In genomic region chr9:100145167-100145934, GRCh38 we compare ENCODE assay signal across 8 cellular contexts. TPM values are rescaled to one million over a fixed set of nuclear protein-coding genes. Genes with fewer than 3 reads are reported as not detected.
A peak's percentile ranks its signal among the peaks of the same experiment; 100 is the strongest.
DNase-seq lines count a peak whose midpoint lies in the region; ATAC-seq, FAIRE-seq and TF ChIP-seq lines count a peak whose summit lies in the region.
"Not testable (repeated sequence)": the region's sequence is repeated elsewhere in the genome, so short reads cannot be mapped to it uniquely, and the experiment has no call there.

No MANE protein-coding gene starts in this region.

- not testable (repeated sequence) for H3K36me3 ChIP-seq in Caco-2 (ENCODE audit: control insufficient read depth, insufficient read depth, low read length); K562 (ENCODE audit: control insufficient read depth, insufficient read depth, low read length); mesendoderm (ENCODE audit: control insufficient read depth, insufficient read depth, low read length)
- H3K36me3 ChIP-seq in HUES64 (ENCODE audit: insufficient read depth, low read length) (peaks cover 31% of the 10 kb centered on the region), iPS-15b (ENCODE audit: control insufficient read depth, insufficient read depth, low read length) (peaks cover 10% of the 10 kb centered on the region)

- intact Hi-C loops in Caco-2 (cut with micrococcal nuclease; ENCODE audit: unreplicated experiment), result not testable (repeated sequence)
- intact Hi-C loops in K562 (cut with micrococcal nuclease), result loop anchor here (10.0 kb wide), 1 partner anchor 321 kb away; the partner anchor contains the start of gene NR4A3

- not testable (repeated sequence) for H3K27me3 ChIP-seq in Caco-2 (replicated peaks; ENCODE audit: control insufficient read depth, insufficient read depth, low read length); H9 (ENCODE audit: insufficient read depth, low read length); HUES64 (ENCODE audit: insufficient read depth, low read length); K562 (ENCODE audit: control insufficient read depth in 2 of 2, insufficient read depth in 2 of 2, low read length in 2 of 2); iPS-15b (ENCODE audit: control insufficient read depth, insufficient read depth, low read length); mesendoderm (ENCODE audit: insufficient read depth, low read length, poor library complexity)

- H3K79me2 ChIP-seq in H9 (ENCODE audit: insufficient read depth, low read length) (peaks cover 15% of the 10 kb centered on the region; the same call in 1 of the 2 replicates), mesendoderm (ENCODE audit: control insufficient read depth, insufficient read depth, low read length) (peaks cover 14% of the 10 kb centered on the region)
- not testable (repeated sequence) for H3K79me2 ChIP-seq in K562 (ENCODE audit: control insufficient read depth, insufficient read depth, low read length)

- H3K4me3 Mint-ChIP-seq in Caco-2 (ENCODE audit: unreplicated experiment); H9; stimulated activated naive B cell treated with anti-CD40 and anti-IgM and Interleukin-4, amounts not matched to agents 10 μg/mL and 1 μg/mL and 100 μg/mL, for 72 hours: not testable (repeated sequence)

- not testable (repeated sequence) for H3K14ac ChIP-seq in H9 (ENCODE audit: insufficient read depth, low read length)

- H3K4me3 ChIP-seq in Caco-2 (ENCODE audit: low read depth, low read length); K562: not testable (repeated sequence)
- H3K4me3 ChIP-seq in HUES64 (ENCODE audit: low read length), result peak overlapping the region; percentile 73
- peak overlapping the region; percentile 64 for H3K4me3 ChIP-seq in iPS-15b (ENCODE audit: low read depth, low read length)
- H3K4me3 ChIP-seq in mesendoderm (ENCODE audit: low read length), result peak overlapping the region; percentile 17

- H2AK5ac ChIP-seq in H9 (ENCODE audit: insufficient read length, low read length); mesendoderm (ENCODE audit: low read length): not testable (repeated sequence)

- H4K91ac ChIP-seq in H9 (ENCODE audit: insufficient read length, low read depth, low read length), result not testable (repeated sequence)

- H2BK12ac ChIP-seq in H9 (ENCODE audit: insufficient read length, low read depth, low read length), result not testable (repeated sequence)

- not testable (repeated sequence) for H3K36me3 Mint-ChIP-seq in Caco-2 (ENCODE audit: insufficient read depth, unreplicated experiment); H9 (ENCODE audit: insufficient read depth in 1 of 3, low read depth in 3 of 3)
- peaks cover 8 to 18% of the 10 kb centered on the region in 2 donors for H3K36me3 Mint-ChIP-seq in stimulated activated naive B cell treated with anti-CD40 and anti-IgM and Interleukin-4, amounts not matched to agents 10 μg/mL and 1 μg/mL and 100 μg/mL, for 72 hours

- H2AFZ ChIP-seq in H9 (ENCODE audit: low read length); K562 (ENCODE audit: low read depth, low read length): not testable (repeated sequence)

- H3K4me2 ChIP-seq in H9 (ENCODE audit: insufficient read depth, insufficient read length, low read length) (peak overlapping the region; percentile 88), K562 (ENCODE audit: insufficient read depth, low read length) (peak overlapping the region; percentile 25)
- not testable (repeated sequence) for H3K4me2 ChIP-seq in mesendoderm (ENCODE audit: low read length)

- H3K27ac ChIP-seq in H9 (ENCODE audit: insufficient read length, low read depth, low read length) (peak overlapping the region; percentile 52), HUES64 (ENCODE audit: low read depth, low read length) (peak overlapping the region; percentile 32; the same call in 1 of the 2 replicates), mesendoderm (ENCODE audit: low read depth, low read length) (peak overlapping the region; percentile 60)
- H3K27ac ChIP-seq in K562 (ENCODE audit: extremely low read depth, low read depth, low read length), result not testable (repeated sequence)

- not testable (repeated sequence) for TF ChIP-seq RAD21 in K562 (CRISPR knock-in tag; conservative IDR thresholded peaks at IDR 0.05 in 1 of 2, IDR thresholded peaks at IDR 0.05 in 1 of 2)

- not testable (repeated sequence) for H2BK20ac ChIP-seq in H9 (ENCODE audit: low read depth, low read length, poor library complexity, severe bottlenecking)

- not testable (repeated sequence) for H3K4me1 ChIP-seq in Caco-2; H9 (ENCODE audit: insufficient read depth, low read length); mesendoderm (ENCODE audit: control insufficient read depth, low read depth, low read length)
- H3K4me1 ChIP-seq in HUES64 (ENCODE audit: insufficient read depth, low read length), result peaks cover 41% of the 10 kb centered on the region
- H3K4me1 ChIP-seq in K562 (replicated peaks in 1 of 2; ENCODE audit: control insufficient read depth in 2 of 2, insufficient read depth in 2 of 2, low read length in 2 of 2), result peaks cover 0 to 11% of the 10 kb centered on the region in 2 experiments; a peak in 3 of 5 replicates
- peaks cover 15% of the 10 kb centered on the region for H3K4me1 ChIP-seq in iPS-15b (ENCODE audit: control insufficient read depth, insufficient read depth, low read length)

- in situ Hi-C loops in K562 (cut with MboI), result loop anchor here (10.0 kb wide), 1 partner anchor 179 kb away; no protein-coding TSS in a partner anchor

- H4K5ac ChIP-seq in H9 (ENCODE audit: insufficient read length, low read depth, low read length); mesendoderm (ENCODE audit: low read length): not testable (repeated sequence)

- not testable (repeated sequence) for H3K79me1 ChIP-seq in H9 (ENCODE audit: insufficient read depth, low read depth, low read length, poor library complexity, severe bottlenecking); mesendoderm (ENCODE audit: low read length)

- not testable (repeated sequence) for H3K23me2 ChIP-seq in H9 (ENCODE audit: insufficient read length, low read depth, low read length, poor library complexity, severe bottlenecking)

- peak overlapping the region; percentile 6 for H3K27ac Mint-ChIP-seq in Caco-2 (ENCODE audit: unreplicated experiment)
- peak overlapping the region; percentile 95 to 98 (median 96) for H3K27ac Mint-ChIP-seq in H9
- H3K27ac Mint-ChIP-seq in stimulated activated naive B cell treated with anti-CD40 and anti-IgM and Interleukin-4, amounts not matched to agents 10 μg/mL and 1 μg/mL and 100 μg/mL, for 72 hours, result peak overlapping the region; percentile 1

- not testable (repeated sequence) for DNase-seq in Caco-2; H9; mesendoderm; stimulated activated naive B cell treated with anti-CD40 and anti-IgM and Interleukin-4, amounts not matched to agents 10 μg/mL and 1 μg/mL and 100 μg/mL, for 72 hours
- DNase-seq in K562 (ENCODE audit: extremely low read depth in 1 of 4, low spot score in 3 of 4) (peak in 1 of 4 experiments; percentile 48), erythroblast (lab: John Stamatoyannopoulos, UW) (peak; percentile 49 to 79)

- H3K9ac ChIP-seq in H9 (ENCODE audit: extremely low read depth, insufficient read length, low read length) (peak overlapping the region; percentile 60), HUES64 (ENCODE audit: low read depth, low read length) (peak overlapping the region; percentile 78), iPS-15b (ENCODE audit: low read depth, low read length) (peak overlapping the region; percentile 87), mesendoderm (ENCODE audit: low read length) (peak overlapping the region; percentile 71)
- H3K9ac ChIP-seq in K562 (ENCODE audit: insufficient read depth in 1 of 2, low read depth in 2 of 2, low read length in 2 of 2), result not testable (repeated sequence)

- not testable (repeated sequence) for H3K18ac ChIP-seq in H9 (ENCODE audit: insufficient read length, low read depth, low read length)
- H3K18ac ChIP-seq in mesendoderm (ENCODE audit: low read length), result peak overlapping the region; percentile 88

- not testable (repeated sequence) for H3K4me1 Mint-ChIP-seq in Caco-2 (ENCODE audit: low read depth, unreplicated experiment); stimulated activated naive B cell treated with anti-CD40 and anti-IgM and Interleukin-4, amounts not matched to agents 10 μg/mL and 1 μg/mL and 100 μg/mL, for 72 hours
- peaks cover 16 to 25% of the 10 kb centered on the region in 2 experiments for H3K4me1 Mint-ChIP-seq in H9

- H3K4ac ChIP-seq in H9 (ENCODE audit: low read depth, low read length), result not testable (repeated sequence)
- peak overlapping the region; percentile 62 for H3K4ac ChIP-seq in mesendoderm (ENCODE audit: low read depth, low read length)

- H3K9me3 Mint-ChIP-seq in Caco-2 (ENCODE audit: unreplicated experiment); H9; stimulated activated naive B cell treated with anti-CD40 and anti-IgM and Interleukin-4, amounts not matched to agents 10 μg/mL and 1 μg/mL and 100 μg/mL, for 72 hours: not testable (repeated sequence)

- not testable (repeated sequence) for ATAC-seq in K562; stimulated activated naive B cell treated with anti-CD40 and anti-IgM and Interleukin-4, amounts not matched to agents 10 μg/mL and 1 μg/mL and 100 μg/mL, for 72 hours (replicated peaks)

- WGBS in H9 (ENCODE audit: extremely low coverage, insufficient read length, low lambda C conversion rate), result no CpG with 5 or more reads among the region's 15 CpGs
- WGBS in HUES64, result 52% methylated on average over 15 of the region's 15 CpGs
- WGBS in K562 (ENCODE audit: insufficient coverage, low coverage, missing lambda C conversion rate), result 5% methylated on average over 15 of the region's 15 CpGs
- WGBS in mesendoderm (ENCODE audit: extremely low coverage, insufficient coverage, low lambda C conversion rate), result no CpG with 5 or more reads among the region's 15 CpGs

- not testable (repeated sequence) for BruUV-seq in Caco-2 (replicated peaks; lab: Mats Ljungman, UMichigan); K562 (replicated peaks; lab: Mats Ljungman, UMichigan)

- not testable (repeated sequence) for H2BK15ac ChIP-seq in H9 (ENCODE audit: low read depth, low read length); mesendoderm (replicated peaks; ENCODE audit: low read depth)

- TF ChIP-seq EP300 in K562 (IDR thresholded peaks at IDR 0.05; ENCODE audit: low read length), result peak; percentile 42

- not testable (repeated sequence) for FAIRE-seq in K562 (lab: Jason Lieb, UNC)

- H2BK5ac ChIP-seq in H9 (ENCODE audit: insufficient read length, low read length); mesendoderm (ENCODE audit: low read length): not testable (repeated sequence)

- not testable (repeated sequence) for TF ChIP-seq POLR2A in K562 (conservative IDR thresholded peaks at IDR 0.05); erythroblast (IDR thresholded peaks at IDR 0.05; ENCODE audit: low read length)

- not testable (repeated sequence) for H3T11ph ChIP-seq in H9 (ENCODE audit: low read length)

- H2BK120ac ChIP-seq in H9 (ENCODE audit: low read depth, low read length, poor library complexity, severe bottlenecking), result not testable (repeated sequence)
- H2BK120ac ChIP-seq in mesendoderm (ENCODE audit: low read depth, low read length), result peak overlapping the region; percentile 10

- not testable (repeated sequence) for H4K8ac ChIP-seq in H9 (replicated peaks; ENCODE audit: insufficient read length, low read depth, low read length)
- H4K8ac ChIP-seq in mesendoderm (ENCODE audit: low read depth, low read length), result peak overlapping the region; percentile 81

- not testable (repeated sequence) for H3K9me3 ChIP-seq in Caco-2; H9 (ENCODE audit: control insufficient read depth, low read depth, low read length); HUES64 (ENCODE audit: insufficient read depth, low read depth, low read length); K562 (replicated peaks; ENCODE audit: control insufficient read depth, insufficient read depth, low read depth, low read length); iPS-15b (ENCODE audit: control insufficient read depth, insufficient read depth, low read length)

- not testable (repeated sequence) for H4K20me1 ChIP-seq in H9 (ENCODE audit: control insufficient read depth, insufficient read depth, insufficient read length); K562 (replicated peaks; ENCODE audit: control insufficient read depth, insufficient read depth, low read length)

- not testable (repeated sequence) for H3K9me1 ChIP-seq in K562 (ENCODE audit: control insufficient read depth, insufficient read depth, low read length)

- POLR2A ChIA-PET in Caco-2 (lab: Charles Lee), result not testable (repeated sequence)
- POLR2A ChIA-PET in K562 (lab: Yijun Ruan, JAX), result interaction anchor here (0.8 kb wide), 1 partner anchor 71 kb away, joined by 3 read pairs; no protein-coding TSS in a partner anchor

- CTCF ChIA-PET in Caco-2 (lab: Charles Lee); K562 (lab: Yijun Ruan, JAX; ENCODE audit: low intra/inter-chr PET ratio): not testable (repeated sequence)

- not testable (repeated sequence) for H3K23ac ChIP-seq in H9 (ENCODE audit: insufficient read length, low read depth, low read length); mesendoderm (ENCODE audit: low read length)

- H3K56ac ChIP-seq in H9 (ENCODE audit: insufficient read length, low read depth, low read length), result not testable (repeated sequence)
- H3K56ac ChIP-seq in mesendoderm (ENCODE audit: low read length), result peak overlapping the region; percentile 85

- not testable (repeated sequence) for TF ChIP-seq CTCF in Caco-2 (IDR thresholded peaks at IDR 0.05; ENCODE audit: insufficient read depth in 1 of 2, low read depth in 1 of 2, low read length in 1 of 2, severe bottlenecking in 1 of 2, unreplicated experiment in 1 of 2); H9 (conservative IDR thresholded peaks at IDR 0.05)
- TF ChIP-seq CTCF in K562 (IDR thresholded peaks at IDR 0.05 in 2 of 3, conservative IDR thresholded peaks at IDR 0.05 in 1 of 3; ENCODE audit: insufficient read depth in 2 of 3, low read depth in 1 of 3, low read length in 3 of 3), result peak in 1 of 3 experiments; percentile 8; a peak in 1 of 6 replicates

- not testable (repeated sequence) for H3K27me3 Mint-ChIP-seq in Caco-2 (ENCODE audit: insufficient read depth, unreplicated experiment); H9 (ENCODE audit: low read depth); stimulated activated naive B cell treated with anti-CD40 and anti-IgM and Interleukin-4, amounts not matched to agents 10 μg/mL and 1 μg/mL and 100 μg/mL, for 72 hours

RNA-seq across cellular contexts. Expression of gene INVS, which starts 46.3 kb away (rescaled TPM):
- total RNA-seq in Caco-2 (2022) (15.6 and 17.3 TPM in 2 replicates), H9 (2021) (7.5 and 8.2 TPM in 2 replicates), K562 (2014; rRNA removed) (9.2 and 10.9 TPM in 2 replicates), K562 (2014; rRNA removed; fragmentation: Illumina TruSeq; extraction: Trizol) (12.5 and 12.7 TPM in 2 replicates), K562 (2015; rRNA removed; fragmentation: Illumina TruSeq; extraction: Trizol) (11.2 and 12.9 TPM in 2 replicates), K562 (2021) (9.0 and 10.1 TPM in 2 replicates)
- 5.9 TPM for polyA plus RNA-seq in HUES64 (2013, experiment 1 of 2)
- 7.4 TPM for polyA plus RNA-seq in HUES64 (2013, experiment 2 of 2)
- 61.9 and 123 TPM in 2 replicates for total RNA-seq in K562 (2011; cell fraction: chromatin; rRNA removed; ENCODE audit: low replicate concordance)
- 31.5 and 34.7 TPM in 2 replicates for total RNA-seq in K562 (2011; cell fraction: nucleolus; rRNA removed)
- total RNA-seq in K562 (2011; cell fraction: nucleoplasm; rRNA removed), result 62.6 and 89.5 TPM in 2 replicates
- polyA plus RNA-seq in K562 (2011; rRNA removed) (17.9 and 18.5 TPM in 2 replicates), K562 (2014; fragmentation: Illumina TruSeq; extraction: Trizol) (8.2 and 10.0 TPM in 2 replicates), K562 (2014; fragmentation: Nextera tagmentation; extraction: Ambion mirVana) (under 1 TPM; 0.77 to 0.91 TPM), K562 (2014; rRNA removed) (9.6 and 10.2 TPM in 2 replicates)
- polyA plus RNA-seq in K562 (2011; cell fraction: cytosol; rRNA removed), result 5.7 and 8.4 TPM in 2 replicates
- 42.8 and 47.5 TPM in 2 replicates for polyA plus RNA-seq in K562 (2011; cell fraction: nucleus; rRNA removed)
- polyA plus RNA-seq in K562 (2012), result 7.0 and 8.8 TPM in 2 replicates
- polyA minus RNA-seq in K562 (2011; rRNA and poly(A)+ RNA removed), result 46.9 and 55.3 TPM in 2 replicates
- polyA minus RNA-seq in K562 (2011; cell fraction: cytosol; rRNA and poly(A)+ RNA removed), result 8.7 and 13.2 TPM in 2 replicates
- polyA minus RNA-seq in K562 (2011; cell fraction: nucleus; rRNA and poly(A)+ RNA removed), result 32.9 and 60.0 TPM in 2 replicates
- polyA plus RNA-seq in mesendoderm (2013, experiment 1 of 2), result 2.6 TPM
- polyA plus RNA-seq in mesendoderm (2013, experiment 2 of 2), result 2.6 TPM

RNA-seq across cellular contexts. Expression of gene ERP44, which starts 46.6 kb away (rescaled TPM):
- total RNA-seq in Caco-2 (2022) (23.9 and 25.6 TPM in 2 replicates), H9 (2021) (15.4 and 15.5 TPM in 2 replicates), K562 (2014; rRNA removed) (9.2 and 11.4 TPM in 2 replicates), K562 (2014; rRNA removed; fragmentation: Illumina TruSeq; extraction: Trizol) (18.4 and 19.0 TPM in 2 replicates), K562 (2015; rRNA removed; fragmentation: Illumina TruSeq; extraction: Trizol) (21.8 and 22.6 TPM in 2 replicates), K562 (2021) (14.8 and 16.0 TPM in 2 replicates)
- 14.2 TPM for polyA plus RNA-seq in HUES64 (2013, experiment 1 of 2)
- polyA plus RNA-seq in HUES64 (2013, experiment 2 of 2), result 16.5 TPM
- 13.0 and 31.7 TPM in 2 replicates for total RNA-seq in K562 (2011; cell fraction: chromatin; rRNA removed; ENCODE audit: low replicate concordance)
- total RNA-seq in K562 (2011; cell fraction: nucleolus; rRNA removed), result 15.8 and 16.5 TPM in 2 replicates
- total RNA-seq in K562 (2011; cell fraction: nucleoplasm; rRNA removed), result 28.2 and 28.9 TPM in 2 replicates
- polyA plus RNA-seq in K562 (2011; rRNA removed) (13.6 and 15.9 TPM in 2 replicates), K562 (2014; fragmentation: Illumina TruSeq; extraction: Trizol) (19.7 and 23.4 TPM in 2 replicates), K562 (2014; fragmentation: Nextera tagmentation; extraction: Ambion mirVana) (10 to 100 TPM; 10.8 to 11.2 TPM), K562 (2014; rRNA removed) (13.0 and 13.1 TPM in 2 replicates)
- polyA plus RNA-seq in K562 (2011; cell fraction: cytosol; rRNA removed), result 4.4 and 8.7 TPM in 2 replicates
- polyA plus RNA-seq in K562 (2011; cell fraction: nucleus; rRNA removed), result 6.9 and 12.3 TPM in 2 replicates
- polyA plus RNA-seq in K562 (2012), result 17.1 and 24.6 TPM in 2 replicates
- 10.9 and 16.5 TPM in 2 replicates for polyA minus RNA-seq in K562 (2011; rRNA and poly(A)+ RNA removed)
- polyA minus RNA-seq in K562 (2011; cell fraction: cytosol; rRNA and poly(A)+ RNA removed), result 9.2 and 9.9 TPM in 2 replicates
- polyA minus RNA-seq in K562 (2011; cell fraction: nucleus; rRNA and poly(A)+ RNA removed), result 10.1 and 20.0 TPM in 2 replicates
- polyA plus RNA-seq in mesendoderm (2013, experiment 1 of 2), result 16.0 TPM
- 15.7 TPM for polyA plus RNA-seq in mesendoderm (2013, experiment 2 of 2)

Comparison
In these comparisons a context has a peak if more than half of its experiments do, and no peak if none do; other contexts are left out.
1. H3K27ac Mint-ChIP-seq: peak in every context shown above with its lines; median percentile 96 in H9; 6 in Caco-2; 1 in stimulated activated naive B cell treated with anti-CD40 and anti-IgM and Interleukin-4, amounts not matched to agents 10 μg/mL and 1 μg/mL and 100 μg/mL, for 72 hours.